In genomic region chr17:37568350-37569053, GRCh38 we compare ENCODE assay signal across 14 cellular contexts.
"Had no signal": no experiment of that assay in that cellular context is flagged by ENCODE, and none has a peak within 500 bp of the region (broad histone marks: within the 10 kb centered on the region; RNA-seq: fewer than 3 reads in every experiment).

No MANE protein-coding gene starts in this region.

- H2AFZ ChIP-seq: hepatocyte had no signal

- DNase-seq: activated gamma-delta T cell treated with Interleukin-2 at 50 U/mL for 16 hours; caudate nucleus; effector memory CD8-positive, alpha-beta T cell; kidney; left ventricle myocardium superior; mesenchymal stem cell; stimulated activated CD4-positive, alpha-beta T cell treated with anti-CD3 and anti-CD28 coated beads, Interleukin-12 subunit alpha, Interleukin-12 subunit beta, amount 100 ng/mL, for 4 hours; stimulated activated naive CD8-positive, alpha-beta T cell treated with anti-CD3 and anti-CD28 coated beads, Interleukin-15, amount 100 ng/mL, for 72 hours; testis; upper lobe of right lung had no signal

- H3K27me3 ChIP-seq: hepatocyte, testis, upper lobe of right lung had no signal

- H3K4me1 Mint-ChIP-seq: neural crest cell had no signal

- H3K9me3 ChIP-seq: testis, upper lobe of right lung had no signal

- H3K4me3 ChIP-seq: hepatocyte, testis, upper lobe of right lung had no signal

- ATAC-seq: effector memory CD8-positive, alpha-beta T cell; left ventricle myocardium superior; stimulated activated naive CD8-positive, alpha-beta T cell treated with anti-CD3 and anti-CD28 coated beads, Interleukin-15, amount 100 ng/mL, for 72 hours; upper lobe of right lung had no signal

- H3K4me3 Mint-ChIP-seq: dendritic cell treated with granulocyte-macrophage colony-stimulating factor and Interleukin-4, amounts not matched to agents 40 ng/mL and 50 ng/mL, for 4 days; effector memory CD8-positive, alpha-beta T cell; neural crest cell; stimulated activated naive CD8-positive, alpha-beta T cell treated with anti-CD3 and anti-CD28 coated beads, Interleukin-15, amount 100 ng/mL, for 72 hours; T-helper 2 cell treated with Interferon-gamma antibody and Interleukin-4, amounts not matched to agents 5 μg/mL and 100 μg/mL, for 36 hours had no signal

- H3K4me2 ChIP-seq: hepatocyte had no signal

- H3K27me3 Mint-ChIP-seq: dendritic cell treated with granulocyte-macrophage colony-stimulating factor and Interleukin-4, amounts not matched to agents 40 ng/mL and 50 ng/mL, for 4 days; effector memory CD8-positive, alpha-beta T cell; stimulated activated naive CD8-positive, alpha-beta T cell treated with anti-CD3 and anti-CD28 coated beads, Interleukin-15, amount 100 ng/mL, for 72 hours had no signal

- FAIRE-seq: kidney had no signal

- H3K4me1 ChIP-seq: testis, upper lobe of right lung had no signal

- H3K9me3 Mint-ChIP-seq: dendritic cell treated with granulocyte-macrophage colony-stimulating factor and Interleukin-4, amounts not matched to agents 40 ng/mL and 50 ng/mL, for 4 days; effector memory CD8-positive, alpha-beta T cell; neural crest cell; stimulated activated naive CD8-positive, alpha-beta T cell treated with anti-CD3 and anti-CD28 coated beads, Interleukin-15, amount 100 ng/mL, for 72 hours; T-helper 2 cell treated with Interferon-gamma antibody and Interleukin-4, amounts not matched to agents 5 μg/mL and 100 μg/mL, for 36 hours had no signal

- H3K27ac ChIP-seq: hepatocyte, testis, upper lobe of right lung had no signal

- H3K27ac Mint-ChIP-seq: dendritic cell treated with granulocyte-macrophage colony-stimulating factor and Interleukin-4, amounts not matched to agents 40 ng/mL and 50 ng/mL, for 4 days; T-helper 2 cell treated with Interferon-gamma antibody and Interleukin-4, amounts not matched to agents 5 μg/mL and 100 μg/mL, for 36 hours had no signal

- H3K79me2 ChIP-seq: hepatocyte had no signal
